26 cellular contexts compared by ENCODE assay signal in genomic region chr7:88881136-88881535, GRCh38.
"Had no signal": no experiment of that assay in that cellular context is flagged by ENCODE, and none has a peak within 500 bp of the region (broad histone marks: within the 10 kb centered on the region; RNA-seq: fewer than 3 reads in every experiment).

No MANE protein-coding gene starts in this region.

- H3K36me3 ChIP-seq: esophagus squamous epithelium, gastrocnemius medialis, heart right ventricle, left lung, lower lobe of right lung had no signal

- FAIRE-seq: colon, islet of Langerhans, keratinocyte had no signal

- H3K9me3 ChIP-seq: esophagus squamous epithelium, gastrocnemius medialis, heart right ventricle, left lung, lower lobe of right lung, mucosa of descending colon had no signal

- H3K27ac ChIP-seq: coronary artery, dorsolateral prefrontal cortex, epithelial cell of prostate, esophagus squamous epithelium, gastrocnemius medialis, heart right ventricle, left lung, lower lobe of right lung had no signal

- H3K4me1 ChIP-seq: esophagus squamous epithelium, gastrocnemius medialis, heart right ventricle, left lung, lower lobe of right lung had no signal

- ATAC-seq: esophagus mucosa, gastrocnemius medialis, heart right ventricle, left cardiac atrium, left lung, left ventricle myocardium superior, lower lobe of right lung, mucosa of descending colon had no signal

- DNase-seq: dermis blood vessel endothelial cell; dorsolateral prefrontal cortex; effector CD4-positive, alpha-beta T cell; effector memory CD4-positive, alpha-beta T cell; erythroblast; esophagus squamous epithelium; foreskin fibroblast; foreskin melanocyte; gastrocnemius medialis; glutamatergic neuron; head of caudate nucleus; heart right ventricle; hippocampal formation; left cardiac atrium; left lung; left ventricle myocardium superior; lower lobe of right lung; mesenchymal stem cell; mucosa of descending colon; naive B cell had no signal

- H3K4me3 ChIP-seq: coronary artery, dorsolateral prefrontal cortex, esophagus squamous epithelium, gastrocnemius medialis, heart right ventricle, left lung, lower lobe of right lung, mucosa of descending colon had no signal

- H3K27me3 ChIP-seq: dorsolateral prefrontal cortex, esophagus squamous epithelium, gastrocnemius medialis, heart right ventricle, left lung had no signal
